9 cellular contexts compared by ENCODE assay signal in genomic region chr2:127410871-127411396, GRCh38. TPM values are rescaled to one million over a fixed set of nuclear protein-coding genes. Genes with fewer than 3 reads are reported as not detected.
DNase-seq lines count a peak whose midpoint lies in the region; ATAC-seq lines count a peak whose summit lies in the region.
"Had no signal": no experiment of that assay in that cellular context is flagged by ENCODE, and none has a peak within 500 bp of the region (broad histone marks: within the 10 kb centered on the region; RNA-seq: fewer than 3 reads in every experiment).

No MANE protein-coding gene starts in this region.

- ATAC-seq in GM21515 (IDR thresholded peaks at IDR 0.05; ENCODE audit: unreplicated experiment) = peak; percentile 51
- ATAC-seq: right cardiac atrium had no signal

- H3K4me1 ChIP-seq in rectal smooth muscle tissue (ENCODE audit: control insufficient read depth, insufficient read depth, low read length) = peaks cover 3% of the 10 kb centered on the region

- H3K4me3 ChIP-seq in rectal smooth muscle tissue (ENCODE audit: low read length) = no peak overlapping the region

- H3K27ac ChIP-seq in rectal smooth muscle tissue (ENCODE audit: low read depth, low read length) = peak overlapping the region; percentile 24

- DNase-seq in EH (ENCODE audit: low read depth) (peak; percentile 92), NCI-H2196 (lab: John Stamatoyannopoulos, UW; ENCODE audit: unreplicated experiment) (peak; percentile 67), cerebellum (ENCODE audit: low spot score) (peak; percentile 66), NCI-H1048 (lab: John Stamatoyannopoulos, UW) (no peak), NCI-H2081 treated with DMSO at 0.1 percent for 48 hours (lab: John Stamatoyannopoulos, UW) (no peak)
- no peak for DNase-seq in NK-92 treated with Interleukin-12 subunit alpha and Interleukin-12 subunit beta, amount 100 ng/mL, for 24 hours (lab: John Stamatoyannopoulos, UW)

- H3K36me3 ChIP-seq in rectal smooth muscle tissue (ENCODE audit: control insufficient read depth, insufficient read depth, low read length) = no peaks in the 10 kb centered on the region

- H3K9ac ChIP-seq in rectal smooth muscle tissue (ENCODE audit: low read length) = no peak overlapping the region

- no peaks in the 10 kb centered on the region for H3K27me3 ChIP-seq in rectal smooth muscle tissue (ENCODE audit: control insufficient read depth, insufficient read depth, low read length)

RNA-seq across cellular contexts. Expression of gene PROC, which starts 7.3 kb away (rescaled TPM):
- total RNA-seq in cerebellum = 0.18 TPM
- total RNA-seq: right cardiac atrium had no signal

RNA-seq across cellular contexts. Expression of gene MAP3K2, which starts 23.2 kb away (rescaled TPM):
- 49.9 TPM for total RNA-seq in cerebellum

Comparison
In these comparisons a context has a peak if more than half of its experiments do, and no peak if none do; other contexts are left out.
1. DNase-seq: peak in EH (single experiment), NCI-H2196 (single experiment) and cerebellum (single experiment); none in NCI-H1048 (single experiment), NCI-H2081 treated with DMSO at 0.1 percent for 48 hours (single experiment) and NK-92 treated with Interleukin-12 subunit alpha and Interleukin-12 subunit beta, amount 100 ng/mL, for 24 hours (single experiment).